In the genomic region with DNA sequence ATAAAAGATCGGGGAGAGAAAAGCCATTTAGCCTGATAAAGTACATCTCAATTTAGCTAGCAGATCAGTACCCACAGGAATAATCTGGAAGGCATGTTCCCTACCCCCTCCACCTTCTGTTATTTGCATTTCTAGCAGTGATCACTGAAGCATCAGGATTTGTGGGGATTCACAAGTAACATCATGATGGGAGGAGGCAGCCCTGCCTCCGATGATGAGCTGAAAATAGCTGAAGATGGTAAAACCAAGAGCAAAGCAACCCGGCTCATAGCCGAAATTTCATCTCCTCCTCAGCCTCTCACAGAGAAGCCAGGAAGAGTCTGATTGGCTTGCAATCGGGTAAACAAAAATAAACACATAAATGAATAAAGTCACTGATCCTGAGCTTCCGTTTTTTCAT, we compare ENCODE assay signal across 10 cellular contexts. TPM values are rescaled to one million over a fixed set of nuclear protein-coding genes. Genes with fewer than 3 reads are reported as not detected.
DNase-seq lines count a peak whose midpoint lies in the region; FAIRE-seq and TF ChIP-seq lines count a peak whose summit lies in the region.
"Had no signal": no experiment of that assay in that cellular context is flagged by ENCODE, and none has a peak within 500 bp of the region (broad histone marks: within the 10 kb centered on the region; RNA-seq: fewer than 3 reads in every experiment).

No MANE protein-coding gene starts in this region.

- peaks cover 36% of the 10 kb centered on the region for H3K79me2 ChIP-seq in astrocyte (ENCODE audit: insufficient read depth, low read length)
- H3K79me2 ChIP-seq in mesendoderm (ENCODE audit: control insufficient read depth, insufficient read depth, low read length): no peaks in the 10 kb centered on the region

- H3K4me2 ChIP-seq in astrocyte (ENCODE audit: low read length) (peak overlapping the region; percentile 96), mesendoderm (ENCODE audit: low read length) (no peak overlapping the region)

- H2BK120ac ChIP-seq in mesendoderm (ENCODE audit: low read depth, low read length): no peak overlapping the region

- H3K9me3 Mint-ChIP-seq in astrocyte (ENCODE audit: unreplicated experiment) (peaks cover 5% of the 10 kb centered on the region), nephron progenitor cell (peaks cover 4% of the 10 kb centered on the region)

- DNase-seq in NCI-H1694 (lab: John Stamatoyannopoulos, UW) (peak; percentile 72), astrocyte (ENCODE audit: low read depth) (no peak), nephron progenitor cell (no peak), mesendoderm (no peak), GF-D8 (lab: John Stamatoyannopoulos, UW) (no peak)
- no peak for DNase-seq in activated CD4-positive, CD25-positive, alpha-beta regulatory T cell treated with anti-CD3 and anti-CD28 coated beads, Interleukin-2, amount 50 U/mL, for 72 hours
- DNase-seq: central memory CD4-positive, alpha-beta T cell; NCI-H2081 treated with DMSO at 0.1 percent for 48 hours had no signal

- H3K27ac ChIP-seq in astrocyte (ENCODE audit: low read depth, low read length) (no peak overlapping the region), mesendoderm (ENCODE audit: low read depth, low read length) (no peak overlapping the region)

- H2AFZ ChIP-seq in astrocyte (ENCODE audit: low read depth, low read length): no peak overlapping the region

- H3K4me3 ChIP-seq in astrocyte (ENCODE audit: insufficient read depth, low read depth, low read length) (no peak overlapping the region), mesendoderm (ENCODE audit: low read length) (no peak overlapping the region)

- H2BK5ac ChIP-seq in mesendoderm (ENCODE audit: low read length): no peak overlapping the region

- no peak overlapping the region for H4K5ac ChIP-seq in mesendoderm (ENCODE audit: low read length)

- H3K4me1 ChIP-seq in ES-I3 (ENCODE audit: insufficient read depth, low read length): peaks cover 4% of the 10 kb centered on the region
- H3K4me1 ChIP-seq in astrocyte (ENCODE audit: insufficient read depth, low read length): peaks cover 4% of the 10 kb centered on the region
- H3K4me1 ChIP-seq in mesendoderm (ENCODE audit: control insufficient read depth, low read depth, low read length): no peaks in the 10 kb centered on the region

- TF ChIP-seq CTCF in astrocyte (IDR thresholded peaks at IDR 0.05; ENCODE audit: insufficient read depth, low read depth, low read length): no peak
- TF ChIP-seq CTCF in nephron progenitor cell (IDR thresholded peaks at IDR 0.05): no peak

- H3K27me3 ChIP-seq in astrocyte (ENCODE audit: insufficient read depth, low read length) (no peaks in the 10 kb centered on the region), mesendoderm (ENCODE audit: insufficient read depth, low read length, poor library complexity) (no peaks in the 10 kb centered on the region)
- H3K27me3 ChIP-seq: ovary had no signal

- H3K9ac ChIP-seq in ES-I3 (ENCODE audit: low read depth, low read length) (peak overlapping the region; percentile 22; the same call in 1 of the 2 replicates), astrocyte (ENCODE audit: low read length) (no peak overlapping the region), mesendoderm (ENCODE audit: low read length) (no peak overlapping the region)

- H3K36me3 ChIP-seq in ES-I3 (ENCODE audit: insufficient read depth, low read length): no peaks in the 10 kb centered on the region
- no peaks in the 10 kb centered on the region for H3K36me3 ChIP-seq in astrocyte (ENCODE audit: insufficient read depth, low read length)
- H3K36me3 ChIP-seq in mesendoderm (ENCODE audit: control insufficient read depth, insufficient read depth, low read length): no peaks in the 10 kb centered on the region
- H3K36me3 ChIP-seq: ovary had no signal

- H3K23ac ChIP-seq in mesendoderm (ENCODE audit: low read length): no peak overlapping the region

- peaks cover 6% of the 10 kb centered on the region for H4K20me1 ChIP-seq in astrocyte (ENCODE audit: insufficient read depth, low read length)

- no peak overlapping the region for H4K8ac ChIP-seq in mesendoderm (ENCODE audit: low read depth, low read length)

- no peaks in the 10 kb centered on the region; the same call in 1 of the 2 replicates for H3K9me3 ChIP-seq in ES-I3 (ENCODE audit: control insufficient read depth, insufficient read depth, low read length)
- no peaks in the 10 kb centered on the region for H3K9me3 ChIP-seq in astrocyte (ENCODE audit: insufficient read depth, low read depth, low read length)
- H3K9me3 ChIP-seq: ovary had no signal

- WGBS in mesendoderm (ENCODE audit: extremely low coverage, insufficient coverage, low lambda C conversion rate): no CpG with 5 or more reads among the region's 6 CpGs

- H3K4me3 Mint-ChIP-seq in astrocyte (ENCODE audit: unreplicated experiment): peak overlapping the region; percentile 62
- peak overlapping the region; percentile 98 for H3K4me3 Mint-ChIP-seq in nephron progenitor cell

- H3K4ac ChIP-seq in mesendoderm (ENCODE audit: low read depth, low read length): no peak overlapping the region

- FAIRE-seq in astrocyte (lab: Jason Lieb, UNC): no peak

- H3K36me3 Mint-ChIP-seq in astrocyte (ENCODE audit: low read depth, unreplicated experiment) (peaks cover 2% of the 10 kb centered on the region), nephron progenitor cell (ENCODE audit: low read depth) (peaks cover 16% of the 10 kb centered on the region)

- no peak overlapping the region for H3K18ac ChIP-seq in mesendoderm (ENCODE audit: low read length)

- peaks cover 5% of the 10 kb centered on the region for H3K27me3 Mint-ChIP-seq in astrocyte (ENCODE audit: low read depth, unreplicated experiment)
- H3K27me3 Mint-ChIP-seq in nephron progenitor cell (ENCODE audit: low read depth, poor library complexity): peaks cover 29% of the 10 kb centered on the region

- H3K56ac ChIP-seq in mesendoderm (ENCODE audit: low read length): no peak overlapping the region

- no peak overlapping the region for H2BK15ac ChIP-seq in mesendoderm (replicated peaks; ENCODE audit: low read depth)

- H2AK5ac ChIP-seq in mesendoderm (ENCODE audit: low read length): no peak overlapping the region

- peaks cover 6% of the 10 kb centered on the region for H3K4me1 Mint-ChIP-seq in astrocyte (ENCODE audit: low read depth, unreplicated experiment)
- peaks cover 60% of the 10 kb centered on the region for H3K4me1 Mint-ChIP-seq in nephron progenitor cell

- H3K79me1 ChIP-seq in mesendoderm (ENCODE audit: low read length): peaks cover 2% of the 10 kb centered on the region

- H3K27ac Mint-ChIP-seq in astrocyte (ENCODE audit: unreplicated experiment) (no peak overlapping the region), nephron progenitor cell (no peak overlapping the region)

RNA-seq across cellular contexts. Expression of a gene that starts 2.4 kb away (rescaled TPM):
- 7.6 and 8.0 TPM in 2 replicates for total RNA-seq in astrocyte
- 5.1 TPM for polyA plus RNA-seq in mesendoderm (2013, experiment 1 of 2)
- 5.3 TPM for polyA plus RNA-seq in mesendoderm (2013, experiment 2 of 2)
